In genomic region chr11:73729594-73730206, GRCh38 we compare ENCODE assay signal across 8 cellular contexts. TPM values are rescaled to one million over a fixed set of nuclear protein-coding genes. Genes with fewer than 3 reads are reported as not detected.
DNase-seq lines count a peak whose midpoint lies in the region; ATAC-seq, FAIRE-seq and TF ChIP-seq lines count a peak whose summit lies in the region.

No MANE protein-coding gene starts in this region.

- peaks cover 0 to 1% (median 0%) of the 10 kb centered on the region in 4 donors for H3K4me1 ChIP-seq in liver (ENCODE audit: control insufficient read depth in 4 of 4, insufficient read depth in 4 of 4, low read length in 3 of 4)

- H3K36me3 ChIP-seq in BJ (ENCODE audit: control insufficient read depth, insufficient read depth, low read length) (no peaks in the 10 kb centered on the region), liver (ENCODE audit: control insufficient read depth in 4 of 4, insufficient read depth in 3 of 4, low read depth in 1 of 4, low read length in 3 of 4) (peaks cover 0 to 1% (median 0%) of the 10 kb centered on the region in 4 donors)

- CTCF ChIA-PET in BJ (lab: Yijun Ruan, JAX): interaction anchor here (0.7 to 0.8 kb wide), 2 partner anchors 21 to 31 kb away, joined by 3 read pairs; no protein-coding TSS in a partner anchor

- ATAC-seq in HG02571 (IDR thresholded peaks at IDR 0.05; ENCODE audit: unreplicated experiment): no peak
- no peak for ATAC-seq in HG03342 (IDR thresholded peaks at IDR 0.05; ENCODE audit: unreplicated experiment)
- no peak for ATAC-seq in HG02870 (IDR thresholded peaks at IDR 0.05; ENCODE audit: unreplicated experiment)

- no peak overlapping the region for H3K27ac ChIP-seq in liver (ENCODE audit: low read depth in 1 of 2, low read length in 2 of 2)

- peak; percentile 76 for FAIRE-seq in GM19239 (lab: Jason Lieb, UNC)

- H3K4me3 ChIP-seq in BJ (ENCODE audit: low read depth, low read length): no peak overlapping the region
- H3K4me3 ChIP-seq in WI38 (ENCODE audit: low read depth, low read length): no peak overlapping the region
- H3K4me3 ChIP-seq in liver (ENCODE audit: low read depth in 1 of 3, low read length in 3 of 3): no peak overlapping the region

- H3K27me3 ChIP-seq in BJ (ENCODE audit: control insufficient read depth, insufficient read depth, low read length) (no peaks in the 10 kb centered on the region), liver (ENCODE audit: control insufficient read depth in 4 of 4, insufficient read depth in 4 of 4, low read length in 3 of 4) (no peaks in the 10 kb centered on the region)

- POLR2A ChIA-PET in BJ (lab: Charles Lee): no interaction called here

- no peak overlapping the region for H3K9ac ChIP-seq in liver (ENCODE audit: low read depth in 1 of 2, low read length in 2 of 2)

- TF ChIP-seq CTCF in BJ (IDR thresholded peaks at IDR 0.05; ENCODE audit: insufficient read depth, low read depth, low read length): peak; percentile 43; the same call in 1 of the 2 replicates
- TF ChIP-seq CTCF in WI38 (IDR thresholded peaks at IDR 0.05; ENCODE audit: low read depth, low read length): peak; percentile 37
- peak; percentile 22 for TF ChIP-seq CTCF in liver (IDR thresholded peaks at IDR 0.05; ENCODE audit: low read depth, low read length, missing input control)

- TF ChIP-seq RAD21 in liver (IDR thresholded peaks at IDR 0.05): peak in 1 of 2 donors; percentile 39

- 97% methylated on average over 3 of the region's 3 CpGs for WGBS in liver

- no peak for DNase-seq in BJ (ENCODE audit: low read depth)
- no peak for DNase-seq in GM19239 (ENCODE audit: insufficient read length, low spot score)
- DNase-seq in NCI-H1048 (lab: John Stamatoyannopoulos, UW): no peak

- no peaks in the 10 kb centered on the region for H3K9me3 ChIP-seq in liver (ENCODE audit: control insufficient read depth in 4 of 4, low read length in 3 of 4)

TF ChIP-seq in liver, 16 proteins besides CTCF, POLR2A, EP300 and RAD21:
- TF ChIP-seq EGR1 (IDR thresholded peaks at IDR 0.05; ENCODE audit: low read depth in 2 of 2) (no peak), TAF1 (conservative IDR thresholded peaks at IDR 0.05) (no peak), ZBTB33 (IDR thresholded peaks at IDR 0.05) (no peak), SP1 (IDR thresholded peaks at IDR 0.05) (no peak), HNF4A (conservative IDR thresholded peaks at IDR 0.05) (no peak), REST (IDR thresholded peaks at IDR 0.05) (no peak), YY1 (IDR thresholded peaks at IDR 0.05) (no peak), RXRA (IDR thresholded peaks at IDR 0.05) (no peak), GABPA (IDR thresholded peaks at IDR 0.05 in 1 of 2, conservative IDR thresholded peaks at IDR 0.05 in 1 of 2) (no peak), JUND (IDR thresholded peaks at IDR 0.05) (no peak), MAX (IDR thresholded peaks at IDR 0.05) (no peak)

RNA-seq across cellular contexts. Expression of gene RAB6A, which starts 31.2 kb away (rescaled TPM):
- polyA plus RNA-seq in BJ (2011; rRNA removed) (73.5 and 105 TPM in 2 replicates), liver (10 to 100 TPM; 47.6 to 55.5 TPM)
- polyA minus RNA-seq in BJ (2011; rRNA and poly(A)+ RNA removed): 50.1 and 51.5 TPM in 2 replicates
- 100 to 1,000 TPM in 1 of 2 donors, 10 to 100 TPM in 1; 36.0 to 165 TPM for total RNA-seq in liver

RNA-seq across cellular contexts. Expression of gene MRPL48, which starts 58.0 kb away (rescaled TPM):
- polyA plus RNA-seq in BJ (2011; rRNA removed): 52.3 and 61.1 TPM in 2 replicates
- polyA minus RNA-seq in BJ (2011; rRNA and poly(A)+ RNA removed): 5.1 and 7.3 TPM in 2 replicates
- 10 to 100 TPM; 12.6 to 22.7 TPM for total RNA-seq in liver
- 10 to 100 TPM; 17.3 to 34.1 TPM for polyA plus RNA-seq in liver
